8 cellular contexts compared by ENCODE assay signal in genomic region chr18:12934454-12935071, GRCh38. TPM values are rescaled to one million over a fixed set of nuclear protein-coding genes. Genes with fewer than 3 reads are reported as not detected.
DNase-seq lines count a peak whose midpoint lies in the region; ATAC-seq and FAIRE-seq lines count a peak whose summit lies in the region.

No MANE protein-coding gene starts in this region.

- no peaks in the 10 kb centered on the region for H3K36me3 ChIP-seq in CD8-positive, alpha-beta memory T cell (ENCODE audit: insufficient read depth, low read length)
- H3K36me3 ChIP-seq in NT2/D1 (ENCODE audit: insufficient read depth, insufficient read length, low read length): no peaks in the 10 kb centered on the region

- CTCF ChIA-PET in CD8-positive, alpha-beta memory T cell (lab: Charles Lee): interaction anchor here (0.6 to 4.7 kb wide), 58 partner anchors 10 to 557 kb away, joined by 3 to 122 read pairs (median 4); partner anchors contain the start of genes PRELID3A and PSMG2

- no peaks in the 10 kb centered on the region for H3K9me3 Mint-ChIP-seq in CD8-positive, alpha-beta memory T cell

- H3K9ac ChIP-seq in NT2/D1 (ENCODE audit: insufficient read length, low read depth): no peak overlapping the region

- FAIRE-seq in endometrium (lab: Jason Lieb, UNC): peak; percentile 68

- H3K27me3 ChIP-seq in CD8-positive, alpha-beta memory T cell (ENCODE audit: insufficient read depth, low read length, poor library complexity, severe bottlenecking): no peaks in the 10 kb centered on the region
- H3K27me3 ChIP-seq in NT2/D1 (ENCODE audit: insufficient read depth, insufficient read length): no peaks in the 10 kb centered on the region

- H3K4me3 ChIP-seq in CD8-positive, alpha-beta memory T cell (ENCODE audit: low read length): no peak overlapping the region
- H3K4me3 ChIP-seq in NT2/D1 (ENCODE audit: insufficient read length, low read depth): no peak overlapping the region

- peak overlapping the region in 1 of 7 donors; percentile 42 for H3K4me3 Mint-ChIP-seq in CD8-positive, alpha-beta memory T cell

- H3K27me3 Mint-ChIP-seq in CD8-positive, alpha-beta memory T cell: peaks cover 3 to 4% of the 10 kb centered on the region in 2 donors

- peak overlapping the region in 1 of 8 donors; percentile 64 for H3K27ac Mint-ChIP-seq in CD8-positive, alpha-beta memory T cell

- no peaks in the 10 kb centered on the region for H3K36me3 Mint-ChIP-seq in CD8-positive, alpha-beta memory T cell

- DNase-seq in CD8-positive, alpha-beta memory T cell: peak; percentile 64 to 86 (median 72)
- DNase-seq in HPDE6-E6E7 (ENCODE audit: extremely low spot score) (peak; percentile 75), NT2/D1 (ENCODE audit: low read depth, low spot score) (peak; percentile 71), middle frontal gyrus (ENCODE audit: extremely low spot score, low spot score) (peak; percentile 54)
- DNase-seq in activated CD8-positive, alpha-beta memory T cell treated with anti-CD3 and anti-CD28 coated beads for 48 hours (ENCODE audit: low read depth in 2 of 3, low spot score in 2 of 3): peak in 2 of 3 experiments; percentile 33 to 38
- DNase-seq in stimulated activated CD8-positive, alpha-beta memory T cell treated with anti-CD3 and anti-CD28 coated beads, Interleukin-2, amount 100 ng/mL, for 1 hour (ENCODE audit: low read depth in 2 of 2): peak; percentile 47 to 64

- H3K4me1 Mint-ChIP-seq in CD8-positive, alpha-beta memory T cell: peaks cover 13 to 15% (median 14%) of the 10 kb centered on the region in 3 donors

- peaks cover 6% of the 10 kb centered on the region for H3K4me1 ChIP-seq in CD8-positive, alpha-beta memory T cell (ENCODE audit: insufficient read depth, low read length)
- no peaks in the 10 kb centered on the region for H3K4me1 ChIP-seq in NT2/D1 (ENCODE audit: insufficient read depth, insufficient read length)

- ATAC-seq in GM19351 (IDR thresholded peaks at IDR 0.05; ENCODE audit: unreplicated experiment): no peak

- no peak overlapping the region for H3K27ac ChIP-seq in CD8-positive, alpha-beta memory T cell (ENCODE audit: low read depth, low read length)

- POLR2A ChIA-PET in CD8-positive, alpha-beta memory T cell (lab: Charles Lee): interaction anchor here (1.0 kb wide), 1 partner anchor 13 kb away, joined by 5 read pairs; no protein-coding TSS in a partner anchor

- no peaks in the 10 kb centered on the region for H3K9me3 ChIP-seq in CD8-positive, alpha-beta memory T cell (ENCODE audit: low read length)
- no peaks in the 10 kb centered on the region for H3K9me3 ChIP-seq in NT2/D1 (ENCODE audit: insufficient read depth, low read length)

RNA-seq across cellular contexts. Expression of gene SEH1L, which starts 13.2 kb away (rescaled TPM):
- 100 to 1,000 TPM; 132 to 141 TPM for total RNA-seq in CD8-positive, alpha-beta memory T cell
- polyA plus RNA-seq in CD8-positive, alpha-beta memory T cell: 25.9 TPM

RNA-seq across cellular contexts. Expression of gene PTPN2, which starts 50.5 kb away (rescaled TPM):
- total RNA-seq in CD8-positive, alpha-beta memory T cell: 10 to 100 TPM; 52.6 to 60.3 TPM
- 91.9 TPM for polyA plus RNA-seq in CD8-positive, alpha-beta memory T cell

RNA-seq across cellular contexts. Expression of gene CEP192, which starts 56.6 kb away (rescaled TPM):
- total RNA-seq in CD8-positive, alpha-beta memory T cell: 10 to 100 TPM; 21.9 to 24.3 TPM
- polyA plus RNA-seq in CD8-positive, alpha-beta memory T cell: 6.5 TPM
